In the genomic region with DNA sequence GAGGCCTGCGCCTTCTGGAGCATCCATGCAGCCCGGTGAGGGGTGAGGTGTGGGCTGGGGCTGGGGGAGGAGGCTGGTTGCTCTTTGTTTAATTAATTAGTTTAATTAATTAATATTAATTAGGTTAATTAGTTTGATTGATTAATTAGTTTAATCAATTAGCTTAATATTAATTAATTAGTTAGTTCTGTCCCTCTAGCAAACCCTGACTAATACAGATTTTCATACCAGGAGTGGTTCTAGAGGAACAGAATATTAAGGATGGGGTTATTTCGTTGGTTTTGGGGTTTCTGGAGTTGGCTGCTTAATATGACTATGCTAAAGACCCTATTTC, we compare ENCODE assay signal across 10 cellular contexts. TPM values are rescaled to one million over a fixed set of nuclear protein-coding genes. Genes with fewer than 3 reads are reported as not detected.
"Had no signal": no experiment of that assay in that cellular context is flagged by ENCODE, and none has a peak within 500 bp of the region (broad histone marks: within the 10 kb centered on the region; RNA-seq: fewer than 3 reads in every experiment).

No MANE protein-coding gene starts in this region.

- H3K4me1 Mint-ChIP-seq: IgD-negative memory B cell had no signal

- H3K9ac ChIP-seq: GM23248 had no signal

- H3K27ac ChIP-seq: GM23248, HL-60 had no signal

- H3K4me3 ChIP-seq: GM23248, HAP-1 had no signal

- H3K36me3 ChIP-seq: HAP-1 had no signal

- ATAC-seq: HCT116 had no signal

- DNase-seq: GM23248, GOT3, HFFc6 had no signal

- H3K4me3 Mint-ChIP-seq: HFFc6, IgD-negative memory B cell had no signal

- H3K9me3 ChIP-seq: HAP-1 had no signal

- H3K4me1 ChIP-seq: HAP-1 had no signal

- H2AFZ ChIP-seq: GM23248 had no signal

- FAIRE-seq: HepG2 had no signal

RNA-seq across cellular contexts. Expression of gene BARX1, which starts 14.1 kb away (rescaled TPM):
- total RNA-seq: GM23248, H4, HepG2, HFFc6, HT1080 had no signal
- polyA plus RNA-seq: GM23248, HepG2 had no signal
